In genomic region chr14:20490563-20490962, GRCh38 we compare ENCODE assay signal across 7 cellular contexts.
A peak's percentile ranks its signal among the peaks of the same experiment; 100 is the strongest.
DNase-seq lines count a peak whose midpoint lies in the region; ATAC-seq lines count a peak whose summit lies in the region.
"Had no signal": no experiment of that assay in that cellular context is flagged by ENCODE, and none has a peak within 500 bp of the region (broad histone marks: within the 10 kb centered on the region; RNA-seq: fewer than 3 reads in every experiment).

No MANE protein-coding gene starts in this region.

- H3K36me3 Mint-ChIP-seq in dendritic cell treated with granulocyte-macrophage colony-stimulating factor and Interleukin-4, amounts not matched to agents 40 ng/mL and 50 ng/mL, for 4 days (ENCODE audit: low read depth), result no peaks in the 10 kb centered on the region

- in situ Hi-C loops in KBM-7 (cut with MboI; ENCODE audit: low pct_unique_long_range_greater_than_20kb, low sequenced_read_pairs), result loop anchor here (25.0 kb wide), 1 partner anchor 97 kb away; the partner anchor contains the start of genes RNASE11 and RNASE12

- H3K27me3 Mint-ChIP-seq in dendritic cell treated with granulocyte-macrophage colony-stimulating factor and Interleukin-4, amounts not matched to agents 40 ng/mL and 50 ng/mL, for 4 days, result no peaks in the 10 kb centered on the region

- H3K9me3 Mint-ChIP-seq in dendritic cell treated with granulocyte-macrophage colony-stimulating factor and Interleukin-4, amounts not matched to agents 40 ng/mL and 50 ng/mL, for 4 days, result peaks cover 4% of the 10 kb centered on the region

- DNase-seq in KBM-7, result peak; percentile 28
- DNase-seq in kidney tubule cell (ENCODE audit: low spot score), result no peak
- DNase-seq: left lung, NCI-H524 treated with DMSO at 0.1 percent for 48 hours, sigmoid colon had no signal

- H3K4me1 Mint-ChIP-seq in dendritic cell treated with granulocyte-macrophage colony-stimulating factor and Interleukin-4, amounts not matched to agents 40 ng/mL and 50 ng/mL, for 4 days (ENCODE audit: low read depth), result peaks cover 61% of the 10 kb centered on the region

- intact Hi-C loops in dendritic cell treated with granulocyte-macrophage colony-stimulating factor and Interleukin-4, amounts not matched to agents 40 ng/mL and 50 ng/mL, for 4 days (cut with micrococcal nuclease), result no loop called here

- ATAC-seq in HG03469 (IDR thresholded peaks at IDR 0.05; ENCODE audit: unreplicated experiment), result no peak
- ATAC-seq: left lung had no signal

- H3K27ac Mint-ChIP-seq in dendritic cell treated with granulocyte-macrophage colony-stimulating factor and Interleukin-4, amounts not matched to agents 40 ng/mL and 50 ng/mL, for 4 days, result peak overlapping the region; percentile 14

- no peak overlapping the region for H3K4me3 Mint-ChIP-seq in dendritic cell treated with granulocyte-macrophage colony-stimulating factor and Interleukin-4, amounts not matched to agents 40 ng/mL and 50 ng/mL, for 4 days
